16 cellular contexts compared by ENCODE assay signal in genomic region chr20:4011226-4011975, GRCh38. TPM values are rescaled to one million over a fixed set of nuclear protein-coding genes. Genes with fewer than 3 reads are reported as not detected.
DNase-seq lines count a peak whose midpoint lies in the region; ATAC-seq, FAIRE-seq and TF ChIP-seq lines count a peak whose summit lies in the region.
"Had no signal": no experiment of that assay in that cellular context is flagged by ENCODE, and none has a peak within 500 bp of the region (broad histone marks: within the 10 kb centered on the region; RNA-seq: fewer than 3 reads in every experiment).

No MANE protein-coding gene starts in this region.

- no peak overlapping the region for H3K4me2 ChIP-seq in A549

- H3K4me1 ChIP-seq in A549 = peaks cover 32% of the 10 kb centered on the region
- peaks cover 24 to 83% of the 10 kb centered on the region in 2 donors for H3K4me1 ChIP-seq in left lung

- BruUV-seq in Calu3 (replicated peaks; lab: Mats Ljungman, UMichigan) = no TSS peak

- FAIRE-seq in A549 (lab: Jason Lieb, UNC) = peak; percentile 63
- FAIRE-seq: astrocyte had no signal

- H3K4me3 Mint-ChIP-seq in Calu3 (ENCODE audit: low read depth, unreplicated experiment) = no peak overlapping the region
- no peak overlapping the region for H3K4me3 Mint-ChIP-seq in T-helper 17 cell
- peak overlapping the region; percentile 83 for H3K4me3 Mint-ChIP-seq in glutamatergic neuron (ENCODE audit: unreplicated experiment)
- H3K4me3 Mint-ChIP-seq in activated naive CD8-positive, alpha-beta T cell treated with anti-CD3 and anti-CD28 coated beads, Interleukin-2, amount 50 U/mL, for 24 hours = no peak overlapping the region
- H3K4me3 Mint-ChIP-seq: stimulated activated naive CD8-positive, alpha-beta T cell treated with anti-CD3 and anti-CD28 coated beads, Interleukin-15, Interleukin-2, amounts not matched to agents 100 ng/mL and 50 ng/mL, for 24 hours had no signal

- peaks cover 26% of the 10 kb centered on the region for H3K4me1 Mint-ChIP-seq in Calu3 (ENCODE audit: low read depth, unreplicated experiment)
- peaks cover 25% of the 10 kb centered on the region for H3K4me1 Mint-ChIP-seq in T-helper 17 cell
- peaks cover 37% of the 10 kb centered on the region for H3K4me1 Mint-ChIP-seq in glutamatergic neuron (ENCODE audit: low read depth, unreplicated experiment)
- H3K4me1 Mint-ChIP-seq in activated naive CD8-positive, alpha-beta T cell treated with anti-CD3 and anti-CD28 coated beads, Interleukin-2, amount 50 U/mL, for 24 hours = peaks cover 26% of the 10 kb centered on the region

- H3K9me3 ChIP-seq in A549 = no peaks in the 10 kb centered on the region
- H3K9me3 ChIP-seq in T-helper 17 cell (ENCODE audit: control insufficient read depth, low read length, poor library complexity, severe bottlenecking) = no peaks in the 10 kb centered on the region
- no peaks in the 10 kb centered on the region for H3K9me3 ChIP-seq in left lung

- TF ChIP-seq CTCF in A549 (IDR thresholded peaks at IDR 0.05) (no peak), Calu3 (IDR thresholded peaks at IDR 0.05; ENCODE audit: unreplicated experiment) (no peak), glutamatergic neuron (IDR thresholded peaks at IDR 0.05; ENCODE audit: partially characterized antibody, unreplicated experiment) (no peak), left lung (IDR thresholded peaks at IDR 0.05) (no peak)

- WGBS in A549 (ENCODE audit: missing lambda C conversion rate) = 43% methylated on average over 2 of the region's 2 CpGs

- H3K9me3 Mint-ChIP-seq in Calu3 (ENCODE audit: low read depth, unreplicated experiment) (no peaks in the 10 kb centered on the region), glutamatergic neuron (ENCODE audit: unreplicated experiment) (peaks cover 16% of the 10 kb centered on the region)
- H3K9me3 Mint-ChIP-seq in activated naive CD8-positive, alpha-beta T cell treated with anti-CD3 and anti-CD28 coated beads, Interleukin-2, amount 50 U/mL, for 24 hours = no peaks in the 10 kb centered on the region
- H3K9me3 Mint-ChIP-seq: stimulated activated naive CD8-positive, alpha-beta T cell treated with anti-CD3 and anti-CD28 coated beads, Interleukin-15, Interleukin-2, amounts not matched to agents 100 ng/mL and 50 ng/mL, for 24 hours had no signal

- TF ChIP-seq RAD21 in A549 (conservative IDR thresholded peaks at IDR 0.05 in 1 of 2, IDR thresholded peaks at IDR 0.05 in 1 of 2) = no peak

- CTCF ChIA-PET in A549 (lab: Yijun Ruan, JAX) = interaction anchor here (0.5 to 10.8 kb wide), 6 partner anchors 28 to 106 kb away, joined by 3 to 167 read pairs (median 26); no protein-coding TSS in a partner anchor
- CTCF ChIA-PET in Calu3 (lab: Charles Lee) = interaction anchor here (1.6 kb wide), 1 partner anchor 74 kb away, joined by 3 read pairs; no protein-coding TSS in a partner anchor

- ATAC-seq in A549 (no peak), T-helper 17 cell (no peak), left lung (no peak)
- no peak for ATAC-seq in activated naive CD8-positive, alpha-beta T cell treated with anti-CD3 and anti-CD28 coated beads, Interleukin-2, amount 50 U/mL, for 24 hours
- ATAC-seq: left colon had no signal

- H3K4me3 ChIP-seq in A549 (no peak overlapping the region), left lung (peak overlapping the region in 1 of 2 donors; percentile 8)

- DNase-seq in A549 (ENCODE audit: low read depth in 1 of 2, low spot score in 1 of 2) = no peak
- DNase-seq in Calu3 = no peak
- DNase-seq in T-helper 17 cell = no peak
- no peak for DNase-seq in glutamatergic neuron
- DNase-seq in nucleus accumbens (lab: John Stamatoyannopoulos, UW) = no peak
- DNase-seq in activated naive CD8-positive, alpha-beta T cell treated with anti-CD3 and anti-CD28 coated beads, Interleukin-2, amount 50 U/mL, for 24 hours = no peak
- DNase-seq in T-helper 9 cell = no peak
- no peak for DNase-seq in left lung
- DNase-seq: activated CD8-positive, alpha-beta memory T cell treated with anti-CD3 and anti-CD28 coated beads for 24 hours; DMS 273 treated with DMSO at 0.1 percent for 48 hours; GOT3; NCI-H2081; NCI-H82 had no signal

- POLR2A ChIA-PET in A549 (lab: Yijun Ruan, JAX) = no interaction called here

- H3K27ac Mint-ChIP-seq in Calu3 (ENCODE audit: unreplicated experiment) (peak overlapping the region; percentile 51), T-helper 17 cell (peak overlapping the region; percentile 77), glutamatergic neuron (ENCODE audit: unreplicated experiment) (peak overlapping the region; percentile 69)
- no peak overlapping the region for H3K27ac Mint-ChIP-seq in activated naive CD8-positive, alpha-beta T cell treated with anti-CD3 and anti-CD28 coated beads, Interleukin-2, amount 50 U/mL, for 24 hours
- H3K27ac Mint-ChIP-seq: stimulated activated naive CD8-positive, alpha-beta T cell treated with anti-CD3 and anti-CD28 coated beads, Interleukin-15, Interleukin-2, amounts not matched to agents 100 ng/mL and 50 ng/mL, for 24 hours had no signal

- peaks cover 0 to 5% of the 10 kb centered on the region in 2 donors for H3K36me3 ChIP-seq in left lung

- no peaks in the 10 kb centered on the region for H3K27me3 ChIP-seq in left lung

- intact Hi-C loops in Calu3 (cut with micrococcal nuclease; ENCODE audit: unreplicated experiment) = no loop called here
- intact Hi-C loops in left lung (cut with DNase I) = loop anchor here in 1 of 2 donors (10.0 kb wide), 1 partner anchor 127 kb away; the partner anchor contains the start of gene PANK2

- H3K27ac ChIP-seq in A549 (no peak overlapping the region), left lung (peak overlapping the region in 1 of 2 donors; percentile 93)

- no peaks in the 10 kb centered on the region for H3K36me3 Mint-ChIP-seq in Calu3 (ENCODE audit: insufficient read depth, unreplicated experiment)
- H3K36me3 Mint-ChIP-seq in T-helper 17 cell (ENCODE audit: low read depth) = peaks cover 5% of the 10 kb centered on the region
- H3K36me3 Mint-ChIP-seq in glutamatergic neuron (ENCODE audit: unreplicated experiment) = peaks cover 8% of the 10 kb centered on the region
- peaks cover 5% of the 10 kb centered on the region for H3K36me3 Mint-ChIP-seq in activated naive CD8-positive, alpha-beta T cell treated with anti-CD3 and anti-CD28 coated beads, Interleukin-2, amount 50 U/mL, for 24 hours (ENCODE audit: low read depth)

- no peak for TF ChIP-seq POLR2A in A549 (IDR thresholded peaks at IDR 0.05; ENCODE audit: low read length)

- H3K27me3 Mint-ChIP-seq in Calu3 (ENCODE audit: unreplicated experiment) (no peaks in the 10 kb centered on the region), T-helper 17 cell (no peaks in the 10 kb centered on the region), glutamatergic neuron (ENCODE audit: unreplicated experiment) (peaks cover 6% of the 10 kb centered on the region)
- no peaks in the 10 kb centered on the region for H3K27me3 Mint-ChIP-seq in activated naive CD8-positive, alpha-beta T cell treated with anti-CD3 and anti-CD28 coated beads, Interleukin-2, amount 50 U/mL, for 24 hours
- H3K27me3 Mint-ChIP-seq: stimulated activated naive CD8-positive, alpha-beta T cell treated with anti-CD3 and anti-CD28 coated beads, Interleukin-15, Interleukin-2, amounts not matched to agents 100 ng/mL and 50 ng/mL, for 24 hours had no signal

- no peak for TF ChIP-seq EP300 in A549 (IDR thresholded peaks at IDR 0.05)

TF ChIP-seq in A549, 52 proteins besides CTCF, POLR2A, EP300 and RAD21:
- no peak for TF ChIP-seq HEYL (CRISPR knock-in tag; IDR thresholded peaks at IDR 0.05)
- TF ChIP-seq, protein P1, sequence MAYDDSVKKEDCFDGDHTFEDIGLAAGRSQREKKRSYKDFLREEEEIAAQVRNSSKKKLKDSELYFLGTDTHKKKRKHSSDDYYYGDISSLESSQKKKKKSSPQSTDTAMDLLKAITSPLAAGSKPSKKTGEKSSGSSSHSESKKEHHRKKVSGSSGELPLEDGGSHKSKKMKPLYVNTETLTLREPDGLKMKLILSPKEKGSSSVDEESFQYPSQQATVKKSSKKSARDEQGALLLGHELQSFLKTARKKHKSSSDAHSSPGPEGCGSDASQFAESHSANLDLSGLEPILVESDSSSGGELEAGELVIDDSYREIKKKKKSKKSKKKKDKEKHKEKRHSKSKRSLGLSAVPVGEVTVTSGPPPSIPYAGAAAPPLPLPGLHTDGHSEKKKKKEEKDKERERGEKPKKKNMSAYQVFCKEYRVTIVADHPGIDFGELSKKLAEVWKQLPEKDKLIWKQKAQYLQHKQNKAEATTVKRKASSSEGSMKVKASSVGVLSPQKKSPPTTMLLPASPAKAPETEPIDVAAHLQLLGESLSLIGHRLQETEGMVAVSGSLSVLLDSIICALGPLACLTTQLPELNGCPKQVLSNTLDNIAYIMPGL (CRISPR knock-in tag; IDR thresholded peaks at IDR 0.05; ENCODE audit: borderline replicate concordance) = no peak
- TF ChIP-seq JUNB (IDR thresholded peaks at IDR 0.05) = no peak
- TF ChIP-seq TP53 (CRISPR knock-in tag; IDR thresholded peaks at IDR 0.05) = no peak
- no peak for TF ChIP-seq FOSL2 (IDR thresholded peaks at IDR 0.05)
- no peak for TF ChIP-seq FOSL2 (CRISPR knock-in tag; IDR thresholded peaks at IDR 0.05)
- no peak for TF ChIP-seq HOXA7 (CRISPR knock-in tag; IDR thresholded peaks at IDR 0.05)
- no peak for TF ChIP-seq NR3C1 (IDR thresholded peaks at IDR 0.05)
- TF ChIP-seq POLR2AphosphoS2 (conservative IDR thresholded peaks at IDR 0.05; ENCODE audit: low read length) = no peak
- no peak for TF ChIP-seq ZFP36 (IDR thresholded peaks at IDR 0.05; ENCODE audit: borderline replicate concordance, partially characterized antibody)
- TF ChIP-seq ZNF302 (CRISPR knock-in tag; IDR thresholded peaks at IDR 0.05) = no peak
- TF ChIP-seq RFX5 (IDR thresholded peaks at IDR 0.05) = no peak
- no peak for TF ChIP-seq PHF8 (IDR thresholded peaks at IDR 0.05; ENCODE audit: borderline replicate concordance, low read depth)
- no peak for TF ChIP-seq ZC3H11A (IDR thresholded peaks at IDR 0.05)
- TF ChIP-seq NFE2L2 (conservative IDR thresholded peaks at IDR 0.05; ENCODE audit: low read length) = no peak

RNA-seq across cellular contexts. Expression of gene RNF24, which starts 4.0 kb away (rescaled TPM):
- 8.6 and 12.9 TPM in 2 replicates for polyA plus RNA-seq in A549 (2011; rRNA removed)
- polyA plus RNA-seq in A549 (2012; cell fraction: cytosol; rRNA removed) = 2.8 and 3.6 TPM in 2 replicates
- polyA plus RNA-seq in A549 (2012; cell fraction: nucleus; rRNA removed) = 2.0 and 3.6 TPM in 2 replicates
- 8.2 to 9.4 TPM (median 8.8 TPM) in 3 replicates for polyA plus RNA-seq in A549 (2017; fragmentation: RNase III; extraction: RNeasy Plus Mini Kit Qiagen cat#74134 plus additional on column Dnase treatment)
- polyA minus RNA-seq in A549 (2011; rRNA and poly(A)+ RNA removed) = 9.1 and 9.9 TPM in 2 replicates
- 2.8 and 4.1 TPM in 2 replicates for total RNA-seq in Calu3 (2022)
- 10 to 100 TPM; 10.0 to 15.9 TPM for total RNA-seq in T-helper 17 cell
- 123 TPM for total RNA-seq in glutamatergic neuron (ENCODE audit: unreplicated experiment)
- 10 to 100 TPM; 27.4 to 46.2 TPM for total RNA-seq in left lung
